26 cellular contexts compared by ENCODE assay signal in genomic region chr17:71378741-71379140, GRCh38.
"Had no signal": no experiment of that assay in that cellular context is flagged by ENCODE, and none has a peak within 500 bp of the region (broad histone marks: within the 10 kb centered on the region; RNA-seq: fewer than 3 reads in every experiment).

No MANE protein-coding gene starts in this region.

- DNase-seq: islet precursor cell; left colon; left lung; lower lobe of right lung; mammary epithelial cell; mesenchymal stem cell; naive thymus-derived CD8-positive, alpha-beta T cell; nucleus accumbens; pancreas; posterior cingulate gyrus; retina; right cardiac atrium; sigmoid colon; small intestine; stimulated activated CD4-positive, alpha-beta T cell treated with anti-CD3 and anti-CD28 coated beads, Interleukin-1b, Interleukin-23, amount 100 ng/mL, for 48 hours; stimulated activated CD4-positive, alpha-beta T cell treated with anti-CD3 and anti-CD28 coated beads, Interleukin-2, amount 100 ng/mL, for 48 hours; stimulated activated CD4-positive, alpha-beta T cell treated with anti-CD3 and anti-CD28 coated beads, Interleukin-4, amount 100 ng/mL, for 4 hours; stimulated activated CD8-positive, alpha-beta memory T cell treated with anti-CD3 and anti-CD28 coated beads, Interleukin-4, amount 100 ng/mL, for 48 hours; stimulated activated naive CD4-positive, alpha-beta T cell treated with Interleukin-2 at 50 U/mL for 16 hours; stimulated activated naive CD8-positive, alpha-beta T cell treated with anti-CD3 and anti-CD28 coated beads, Interleukin-15, amount 100 ng/mL, for 72 hours; substantia nigra; uterus had no signal

- H2AFZ ChIP-seq: hepatocyte had no signal

- H3K27me3 ChIP-seq: hepatocyte, left lung, pancreas, sigmoid colon, tibial nerve, uterus had no signal

- H3K4me3 ChIP-seq: hepatocyte, left lung, lower lobe of right lung, pancreas, prostate gland, sigmoid colon, tibial nerve, uterus had no signal

- H3K36me3 ChIP-seq: left lung, lower lobe of right lung, pancreas, prostate gland, sigmoid colon, tibial nerve, uterus had no signal

- H3K79me2 ChIP-seq: hepatocyte had no signal

- ATAC-seq: left colon; left lung; lower lobe of right lung; naive thymus-derived CD8-positive, alpha-beta T cell; pancreas; right cardiac atrium; stimulated activated memory B cell treated with anti-CD40 and anti-IgM and Interleukin-4, amounts not matched to agents 10 μg/mL and 1 μg/mL and 100 μg/mL, for 72 hours; stimulated activated naive CD8-positive, alpha-beta T cell treated with anti-CD3 and anti-CD28 coated beads, Interleukin-15, amount 100 ng/mL, for 72 hours had no signal

- FAIRE-seq: pancreas, small intestine had no signal

- H3K27ac ChIP-seq: hepatocyte, left lung, lower lobe of right lung, pancreas, prostate gland, sigmoid colon, tibial nerve, uterus had no signal

- H3K9me3 ChIP-seq: left lung, lower lobe of right lung, pancreas, prostate gland, sigmoid colon, uterus had no signal

- H3K4me1 ChIP-seq: lower lobe of right lung, pancreas, prostate gland, sigmoid colon, tibial nerve, uterus had no signal

- H3K4me2 ChIP-seq: hepatocyte had no signal
